Comparison of ENCODE assay signal across 15 cellular contexts in the genomic region with DNA sequence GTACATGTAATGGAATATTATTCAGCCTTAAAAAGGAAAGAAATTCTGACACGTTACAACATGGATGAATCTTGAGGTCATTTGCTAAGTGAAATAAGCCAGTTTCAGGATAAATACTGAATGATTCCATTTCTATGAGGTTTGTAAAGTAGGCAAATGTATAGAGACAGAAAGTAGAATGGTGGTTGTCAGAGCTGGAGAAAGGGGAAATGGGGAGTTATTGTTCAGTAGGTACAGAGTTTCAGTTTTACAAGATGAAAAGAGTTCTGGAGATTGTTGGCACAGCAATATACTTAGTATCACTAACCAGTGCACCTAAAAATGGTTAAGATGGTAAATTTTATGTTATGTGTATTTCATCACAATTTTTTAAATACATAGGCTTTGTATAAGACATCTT.
DNase-seq lines count a peak whose midpoint lies in the region; ATAC-seq and TF ChIP-seq lines count a peak whose summit lies in the region.
"Had no signal": no experiment of that assay in that cellular context is flagged by ENCODE, and none has a peak within 500 bp of the region (broad histone marks: within the 10 kb centered on the region; RNA-seq: fewer than 3 reads in every experiment).

No MANE protein-coding gene starts in this region.

- H3K4me1 Mint-ChIP-seq in activated naive CD8-positive, alpha-beta T cell (ENCODE audit: low read depth) = peaks cover 12% of the 10 kb centered on the region
- H3K4me1 Mint-ChIP-seq in activated naive CD8-positive, alpha-beta T cell treated with anti-CD3 and anti-CD28 coated beads for 36 hours = peaks cover 32% of the 10 kb centered on the region
- H3K4me1 Mint-ChIP-seq in stimulated activated naive CD8-positive, alpha-beta T cell treated with anti-CD3 and anti-CD28 coated beads, Interleukin-15, amount 100 ng/mL, for 72 hours = peaks cover 24% of the 10 kb centered on the region

- no peak overlapping the region for H3K4me3 Mint-ChIP-seq in activated naive CD8-positive, alpha-beta T cell
- no peak overlapping the region for H3K4me3 Mint-ChIP-seq in activated naive CD8-positive, alpha-beta T cell treated with anti-CD3 and anti-CD28 coated beads for 36 hours
- no peak overlapping the region for H3K4me3 Mint-ChIP-seq in stimulated activated naive CD8-positive, alpha-beta T cell treated with anti-CD3 and anti-CD28 coated beads, Interleukin-15, amount 100 ng/mL, for 72 hours
- H3K4me3 Mint-ChIP-seq: T-helper 17 cell had no signal

- no peaks in the 10 kb centered on the region for H3K9me3 Mint-ChIP-seq in activated naive CD8-positive, alpha-beta T cell (ENCODE audit: low read depth)
- no peaks in the 10 kb centered on the region for H3K9me3 Mint-ChIP-seq in activated naive CD8-positive, alpha-beta T cell treated with anti-CD3 and anti-CD28 coated beads for 36 hours
- no peaks in the 10 kb centered on the region for H3K9me3 Mint-ChIP-seq in stimulated activated naive CD8-positive, alpha-beta T cell treated with anti-CD3 and anti-CD28 coated beads, Interleukin-15, amount 100 ng/mL, for 72 hours

- in situ Hi-C loops in gastrocnemius medialis (cut with MboI; ENCODE audit: low sequenced_read_pairs in 4 of 4) = loop anchor here in 1 of 4 donors (25.0 kb wide), 1 partner anchor 428 kb away; the partner anchor contains the start of gene AP4E1

- DNase-seq in activated naive CD8-positive, alpha-beta T cell treated with anti-CD3 and anti-CD28 coated beads for 36 hours = no peak
- DNase-seq in stimulated activated naive CD8-positive, alpha-beta T cell treated with anti-CD3 and anti-CD28 coated beads, Interleukin-15, amount 100 ng/mL, for 72 hours = no peak
- DNase-seq in lower lobe of right lung (no peak), gastrocnemius medialis (no peak), NCI-H146 (lab: John Stamatoyannopoulos, UW) (no peak)
- DNase-seq: activated CD4-positive, alpha-beta T cell treated with anti-CD3 and anti-CD28 coated beads, Interleukin-2, amount 50 U/mL, for 4 hours; activated gamma-delta T cell treated with Interleukin-2 at 50 U/mL for 16 hours; Caco-2; kidney; NCI-H1417; T-helper 17 cell had no signal

- H3K27ac Mint-ChIP-seq in activated naive CD8-positive, alpha-beta T cell = peak overlapping the region; percentile 51
- no peak overlapping the region for H3K27ac Mint-ChIP-seq in activated naive CD8-positive, alpha-beta T cell treated with anti-CD3 and anti-CD28 coated beads for 36 hours
- no peak overlapping the region for H3K27ac Mint-ChIP-seq in stimulated activated naive CD8-positive, alpha-beta T cell treated with anti-CD3 and anti-CD28 coated beads, Interleukin-15, amount 100 ng/mL, for 72 hours
- H3K27ac Mint-ChIP-seq: T-helper 17 cell had no signal

- H3K27me3 Mint-ChIP-seq in activated naive CD8-positive, alpha-beta T cell = no peaks in the 10 kb centered on the region
- H3K27me3 Mint-ChIP-seq in activated naive CD8-positive, alpha-beta T cell treated with anti-CD3 and anti-CD28 coated beads for 36 hours = no peaks in the 10 kb centered on the region
- no peaks in the 10 kb centered on the region for H3K27me3 Mint-ChIP-seq in stimulated activated naive CD8-positive, alpha-beta T cell treated with anti-CD3 and anti-CD28 coated beads, Interleukin-15, amount 100 ng/mL, for 72 hours
- H3K27me3 Mint-ChIP-seq: T-helper 17 cell had no signal

- H3K27ac ChIP-seq in lower lobe of right lung (no peak overlapping the region), gastrocnemius medialis (no peak overlapping the region)

- H3K9me3 ChIP-seq in lower lobe of right lung (no peaks in the 10 kb centered on the region), gastrocnemius medialis (no peaks in the 10 kb centered on the region)
- H3K9me3 ChIP-seq: Caco-2 had no signal

- H3K36me3 Mint-ChIP-seq in activated naive CD8-positive, alpha-beta T cell = peaks cover 20% of the 10 kb centered on the region
- H3K36me3 Mint-ChIP-seq in activated naive CD8-positive, alpha-beta T cell treated with anti-CD3 and anti-CD28 coated beads for 36 hours = peaks cover 51% of the 10 kb centered on the region

- no peaks in the 10 kb centered on the region for H3K27me3 ChIP-seq in lower lobe of right lung (ENCODE audit: low read depth)
- no peaks in the 10 kb centered on the region for H3K27me3 ChIP-seq in gastrocnemius medialis

- TF ChIP-seq CTCF in lower lobe of right lung (IDR thresholded peaks at IDR 0.05) (no peak), gastrocnemius medialis (IDR thresholded peaks at IDR 0.05 in 4 of 5, conservative IDR thresholded peaks at IDR 0.05 in 1 of 5) (no peak)

- H3K4me3 ChIP-seq in lower lobe of right lung = no peak overlapping the region
- H3K4me3 ChIP-seq in gastrocnemius medialis = no peak overlapping the region

- peak; percentile 64 for ATAC-seq in GM21737 (IDR thresholded peaks at IDR 0.05; ENCODE audit: unreplicated experiment)
- ATAC-seq in HG03342 (IDR thresholded peaks at IDR 0.05; ENCODE audit: unreplicated experiment) = peak; percentile 76
- ATAC-seq in stimulated activated naive CD8-positive, alpha-beta T cell treated with anti-CD3 and anti-CD28 coated beads, Interleukin-15, amount 100 ng/mL, for 72 hours = peak; percentile 35
- ATAC-seq in lower lobe of right lung = no peak
- ATAC-seq in gastrocnemius medialis = no peak
- ATAC-seq: HepG2, T-helper 17 cell had no signal

- intact Hi-C loops in lower lobe of right lung (cut with DNase I) = no loop called here
- intact Hi-C loops in gastrocnemius medialis (cut with DNase I; ENCODE audit: low total_unique reads) = no loop called here

- no peak for TF ChIP-seq POLR2A in gastrocnemius medialis (IDR thresholded peaks at IDR 0.05)

- no peaks in the 10 kb centered on the region for H3K4me1 ChIP-seq in lower lobe of right lung
- no peaks in the 10 kb centered on the region for H3K4me1 ChIP-seq in gastrocnemius medialis
- H3K4me1 ChIP-seq: Caco-2 had no signal

- peaks cover 91% of the 10 kb centered on the region for H3K36me3 ChIP-seq in lower lobe of right lung
- H3K36me3 ChIP-seq in gastrocnemius medialis = peaks cover 0 to 58% of the 10 kb centered on the region in 2 donors

Comparison
In these comparisons a context has a peak if more than half of its experiments do, and no peak if none do; other contexts are left out.
1. ATAC-seq: peak in GM21737 (single experiment), HG03342 (single experiment) and stimulated activated naive CD8-positive, alpha-beta T cell treated with anti-CD3 and anti-CD28 coated beads, Interleukin-15, amount 100 ng/mL, for 72 hours (single experiment); none in lower lobe of right lung (0 of 2) and gastrocnemius medialis (0 of 2).